8 cellular contexts compared by ENCODE assay signal in the genomic region with DNA sequence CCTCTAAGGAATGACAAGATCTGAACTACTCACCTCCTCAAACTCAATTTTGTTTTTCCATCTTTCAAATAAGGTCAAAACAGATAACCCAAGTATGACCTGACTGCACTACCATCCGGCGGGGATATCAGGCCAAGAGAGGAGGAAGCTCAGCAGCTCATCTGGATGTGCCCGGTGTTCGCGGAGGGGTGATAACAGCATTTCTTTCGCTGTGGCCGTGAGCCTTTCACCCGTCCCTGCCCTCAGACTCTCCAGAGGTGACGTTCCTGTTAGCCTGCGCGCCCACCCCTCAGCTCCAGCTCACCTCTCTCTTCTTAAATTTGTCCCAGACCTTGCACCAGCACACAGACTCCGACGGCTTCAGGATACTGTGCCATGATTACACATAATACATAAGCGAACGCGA. TPM values are rescaled to one million over a fixed set of nuclear protein-coding genes. Genes with fewer than 3 reads are reported as not detected.
DNase-seq lines count a peak whose midpoint lies in the region; ATAC-seq and TF ChIP-seq lines count a peak whose summit lies in the region.

No MANE protein-coding gene starts in this region.

- TSS peak; percentile 39 for BruUV-seq in PC-3 (replicated peaks; lab: Mats Ljungman, UMichigan)

- peaks cover 20% of the 10 kb centered on the region for H3K9me3 ChIP-seq in PC-3 (ENCODE audit: low read length)

- peak overlapping the region; percentile 74 for H3K4me3 ChIP-seq in PC-3 (ENCODE audit: low read length)

- POLR2A ChIA-PET in PC-3 (lab: Charles Lee; ENCODE audit: unreplicated experiment) = interaction anchor here (1.0 kb wide), 1 partner anchor 67 kb away, joined by 13 read pairs; no protein-coding TSS in a partner anchor

- peak; percentile 3 for DNase-seq in activated T-cell treated with anti-CD3 and anti-CD28 coated beads for 24 hours (ENCODE audit: low read depth)
- DNase-seq in activated T-cell treated with anti-CD3 and anti-CD28 coated beads, Interleukin-2, amount 50 U/mL, for 1 hour = no peak
- peak; percentile 62 for DNase-seq in PC-3
- peak; percentile 8 for DNase-seq in amniotic epithelial cell (ENCODE audit: low read depth)
- peak; percentile 7 for DNase-seq in iPS-NIHi11 (ENCODE audit: low spot score)
- peak in 3 of 4 experiments; percentile 7 to 10 (median 9) for DNase-seq in stimulated activated CD4-positive, alpha-beta T cell treated with anti-CD3 and anti-CD28 coated beads, Interleukin-1b, Interleukin-23, amount 100 ng/mL, for 24 hours (ENCODE audit: low read depth in 4 of 4, low spot score in 1 of 4)
- no peak for DNase-seq in NK-92 treated with Interleukin-12 subunit alpha and Interleukin-12 subunit beta, amount 100 ng/mL, for 24 hours (lab: John Stamatoyannopoulos, UW)

- peak overlapping the region; percentile 85 for H3K27ac ChIP-seq in PC-3 (ENCODE audit: low read length)

- no peaks in the 10 kb centered on the region for H3K9me2 ChIP-seq in PC-3 (replicated peaks; ENCODE audit: low read length)

- H3K4me2 ChIP-seq in PC-3 (ENCODE audit: low read length) = peak overlapping the region; percentile 86

- peaks cover 50% of the 10 kb centered on the region for H3K36me3 ChIP-seq in PC-3 (ENCODE audit: low read depth, low read length)

- ATAC-seq in HG02870 (IDR thresholded peaks at IDR 0.05; ENCODE audit: unreplicated experiment) = peak; percentile 8
- peak; percentile 8 for ATAC-seq in PC-3

- H3K9ac ChIP-seq in PC-3 (ENCODE audit: low read length) = peak overlapping the region; percentile 87

- H2AFZ ChIP-seq in PC-3 (ENCODE audit: low read length) = peak overlapping the region; percentile 80

- H3K27me3 ChIP-seq in PC-3 (ENCODE audit: low read length) = no peaks in the 10 kb centered on the region

- CTCF ChIA-PET in PC-3 (lab: Charles Lee) = interaction anchor here (1.1 kb wide), 1 partner anchor 102 kb away, joined by 5 read pairs; no protein-coding TSS in a partner anchor

- H3K4me1 ChIP-seq in PC-3 (ENCODE audit: insufficient read depth, low read length) = peaks cover 49% of the 10 kb centered on the region

- H3F3A ChIP-seq in PC-3 (ENCODE audit: low read length, unreplicated experiment) = peaks cover 13% of the 10 kb centered on the region

- no peak for TF ChIP-seq CTCF in PC-3 (conservative IDR thresholded peaks at IDR 0.05; ENCODE audit: low read depth, low read length)

- intact Hi-C loops in PC-3 (cut with micrococcal nuclease) = loop anchor here (1.0 to 10.0 kb wide), 4 partner anchors 68 to 422 kb away; a partner anchor contains a TSS

- peaks cover 7% of the 10 kb centered on the region; the same call in 1 of the 2 replicates for H4K20me1 ChIP-seq in PC-3 (ENCODE audit: low read length)

- H3K79me2 ChIP-seq in PC-3 (ENCODE audit: low read length) = peaks cover 67% of the 10 kb centered on the region

RNA-seq across cellular contexts. Expression of a gene that starts 0.5 kb away (rescaled TPM):
- total RNA-seq in PC-3 (2014; rRNA removed) = 112 and 115 TPM in 2 replicates

Comparison
In these comparisons a context has a peak if more than half of its experiments do, and no peak if none do; other contexts are left out.
1. DNase-seq: peak in activated T-cell treated with anti-CD3 and anti-CD28 coated beads for 24 hours (single experiment), PC-3 (single experiment), amniotic epithelial cell (single experiment), iPS-NIHi11 (single experiment) and stimulated activated CD4-positive, alpha-beta T cell treated with anti-CD3 and anti-CD28 coated beads, Interleukin-1b, Interleukin-23, amount 100 ng/mL, for 24 hours (3 of 4); none in activated T-cell treated with anti-CD3 and anti-CD28 coated beads, Interleukin-2, amount 50 U/mL, for 1 hour (single experiment) and NK-92 treated with Interleukin-12 subunit alpha and Interleukin-12 subunit beta, amount 100 ng/mL, for 24 hours (single experiment).